In genomic region chr17:80389011-80389995, GRCh38 we compare ENCODE assay signal across 15 cellular contexts. TPM values are rescaled to one million over a fixed set of nuclear protein-coding genes. Genes with fewer than 3 reads are reported as not detected.
A peak's percentile ranks its signal among the peaks of the same experiment; 100 is the strongest.
DNase-seq lines count a peak whose midpoint lies in the region; ATAC-seq and TF ChIP-seq lines count a peak whose summit lies in the region.
"Had no signal": no experiment of that assay in that cellular context is flagged by ENCODE, and none has a peak within 500 bp of the region (broad histone marks: within the 10 kb centered on the region; RNA-seq: fewer than 3 reads in every experiment).

No MANE protein-coding gene starts in this region.

- peak; percentile 15; the same call in 1 of the 3 replicates for ATAC-seq in SK-N-SH treated with all-trans-retinoic acid at 6 μM for 48 hours
- ATAC-seq: activated CD4-positive, CD25-positive, alpha-beta regulatory T cell treated with anti-CD3 and anti-CD28 coated beads, Interleukin-2, amount 50 U/mL, for 24 hours; K562 had no signal

- no CpG with 5 or more reads among the region's 22 CpGs for WGBS in trophoblast cell (ENCODE audit: extremely low coverage, insufficient coverage, insufficient read length)

- H3K4me3 ChIP-seq in trophoblast cell (ENCODE audit: low read depth, low read length) = no peak overlapping the region
- H3K4me3 ChIP-seq in MG63 = no peak overlapping the region
- H3K4me3 ChIP-seq: K562, prostate gland had no signal

- H4K8ac ChIP-seq in trophoblast cell (ENCODE audit: low read depth, low read length) = no peak overlapping the region

- H3K9ac ChIP-seq in trophoblast cell (ENCODE audit: low read length) = no peak overlapping the region

- H3K27ac ChIP-seq in trophoblast cell (ENCODE audit: low read depth, low read length) = peak overlapping the region; percentile 51
- H3K27ac ChIP-seq: C4-2B, prostate gland had no signal

- peaks cover 8 to 16% of the 10 kb centered on the region in 2 experiments for H3K4me1 ChIP-seq in trophoblast cell (ENCODE audit: control insufficient read depth in 1 of 2, insufficient read depth in 2 of 2, low read length in 2 of 2)
- H3K4me1 ChIP-seq: prostate gland had no signal

- H4K91ac ChIP-seq in trophoblast cell (ENCODE audit: low read depth, low read length) = peak overlapping the region; percentile 3

- no peak overlapping the region for H4K12ac ChIP-seq in trophoblast cell (ENCODE audit: low read depth, low read length)

- no peak overlapping the region for H2BK12ac ChIP-seq in trophoblast cell (ENCODE audit: low read length)

- DNase-seq in EH (ENCODE audit: low read depth) (peak; percentile 75), fibroblast of the conjunctiva (ENCODE audit: low read depth) (peak; percentile 8), trophoblast cell (no peak), NCI-H1048 (lab: John Stamatoyannopoulos, UW) (no peak), HPDE6-E6E7 (ENCODE audit: extremely low spot score) (no peak), MG63 (no peak)
- DNase-seq: erythroblast, NCI-H1105, NCI-H2171, T-helper 2 cell had no signal

- H3K4me2 ChIP-seq in trophoblast cell (ENCODE audit: low read length) = peak overlapping the region; percentile 2

- H3K36me3 ChIP-seq in trophoblast cell (ENCODE audit: control insufficient read depth in 1 of 2, insufficient read depth in 2 of 2, low read length in 2 of 2) (peaks cover 46 to 49% of the 10 kb centered on the region in 2 experiments), MG63 (peaks cover 81% of the 10 kb centered on the region)

- H3K23ac ChIP-seq in trophoblast cell (ENCODE audit: low read length) = no peak overlapping the region

- H3K14ac ChIP-seq in trophoblast cell (ENCODE audit: low read length) = no peak overlapping the region

- no peak overlapping the region for H3K4ac ChIP-seq in trophoblast cell (ENCODE audit: low read depth, low read length)

- no peaks in the 10 kb centered on the region for H3K9me3 ChIP-seq in trophoblast cell (ENCODE audit: insufficient read depth, low read depth, low read length)
- H3K9me3 ChIP-seq in MG63 = no peaks in the 10 kb centered on the region
- H3K9me3 ChIP-seq: prostate gland had no signal

- no peaks in the 10 kb centered on the region for H3K79me1 ChIP-seq in trophoblast cell (ENCODE audit: low read length)

- H2AFZ ChIP-seq in trophoblast cell (ENCODE audit: insufficient read depth, low read length, poor library complexity) = no peak overlapping the region

- no peak overlapping the region for H3K18ac ChIP-seq in trophoblast cell (ENCODE audit: low read length)

- H2BK5ac ChIP-seq in trophoblast cell (ENCODE audit: low read depth, low read length, poor library complexity) = no peak overlapping the region

- H2BK120ac ChIP-seq in trophoblast cell (ENCODE audit: insufficient read depth, low read length, poor library complexity) = no peak overlapping the region

- H2AK5ac ChIP-seq in trophoblast cell (ENCODE audit: low read length) = no peak overlapping the region

- no peaks in the 10 kb centered on the region for H3K79me2 ChIP-seq in trophoblast cell (ENCODE audit: control insufficient read depth, insufficient read depth, low read length, poor library complexity)

- H3K27me3 ChIP-seq in trophoblast cell (ENCODE audit: insufficient read depth, low read length) (no peaks in the 10 kb centered on the region), MG63 (no peaks in the 10 kb centered on the region)

TF ChIP-seq in SK-N-SH treated with all-trans-retinoic acid at 6 μM for 48 hours, 23 proteins besides CTCF, POLR2A, EP300 and RAD21:
- TF ChIP-seq BACH2 (CRISPR knock-in tag; IDR thresholded peaks at IDR 0.05; ENCODE audit: borderline replicate concordance) (no peak), GLIS3 (CRISPR knock-in tag; IDR thresholded peaks at IDR 0.05) (no peak), ESRRG (CRISPR knock-in tag; IDR thresholded peaks at IDR 0.05) (no peak), TCF4 (CRISPR knock-in tag; IDR thresholded peaks at IDR 0.05; ENCODE audit: borderline replicate concordance) (peak; percentile 51; the same call in 1 of the 2 replicates), ZNF8 (CRISPR knock-in tag; IDR thresholded peaks at IDR 0.05) (no peak), OSR1 (CRISPR knock-in tag; IDR thresholded peaks at IDR 0.05) (no peak)
- TF ChIP-seq, protein P1, sequence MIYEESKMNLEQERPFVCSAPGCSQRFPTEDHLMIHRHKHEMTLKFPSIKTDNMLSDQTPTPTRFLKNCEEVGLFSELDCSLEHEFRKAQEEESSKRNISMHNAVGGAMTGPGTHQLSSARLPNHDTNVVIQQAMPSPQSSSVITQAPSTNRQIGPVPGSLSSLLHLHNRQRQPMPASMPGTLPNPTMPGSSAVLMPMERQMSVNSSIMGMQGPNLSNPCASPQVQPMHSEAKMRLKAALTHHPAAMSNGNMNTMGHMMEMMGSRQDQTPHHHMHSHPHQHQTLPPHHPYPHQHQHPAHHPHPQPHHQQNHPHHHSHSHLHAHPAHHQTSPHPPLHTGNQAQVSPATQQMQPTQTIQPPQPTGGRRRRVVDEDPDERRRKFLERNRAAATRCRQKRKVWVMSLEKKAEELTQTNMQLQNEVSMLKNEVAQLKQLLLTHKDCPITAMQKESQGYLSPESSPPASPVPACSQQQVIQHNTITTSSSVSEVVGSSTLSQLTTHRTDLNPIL (CRISPR knock-in tag; IDR thresholded peaks at IDR 0.05; ENCODE audit: low read depth) = no peak

RNA-seq across cellular contexts. Expression of gene ENDOV, which starts 25.7 kb away (rescaled TPM):
- 18.5 and 18.8 TPM in 2 replicates for polyA plus RNA-seq in trophoblast cell (2013)
- 20.4 and 39.7 TPM in 2 replicates for total RNA-seq in MG63 (2014; rRNA removed; shearing (Covaris generic); ENCODE audit: low replicate concordance)

Comparison
In these comparisons a context has a peak if more than half of its experiments do, and no peak if none do; other contexts are left out.
1. DNase-seq: peak in EH (single experiment) and fibroblast of the conjunctiva (single experiment); none in trophoblast cell (0 of 2), NCI-H1048 (single experiment), HPDE6-E6E7 (single experiment) and MG63 (single experiment).